19 cellular contexts compared by ENCODE assay signal in the genomic region with DNA sequence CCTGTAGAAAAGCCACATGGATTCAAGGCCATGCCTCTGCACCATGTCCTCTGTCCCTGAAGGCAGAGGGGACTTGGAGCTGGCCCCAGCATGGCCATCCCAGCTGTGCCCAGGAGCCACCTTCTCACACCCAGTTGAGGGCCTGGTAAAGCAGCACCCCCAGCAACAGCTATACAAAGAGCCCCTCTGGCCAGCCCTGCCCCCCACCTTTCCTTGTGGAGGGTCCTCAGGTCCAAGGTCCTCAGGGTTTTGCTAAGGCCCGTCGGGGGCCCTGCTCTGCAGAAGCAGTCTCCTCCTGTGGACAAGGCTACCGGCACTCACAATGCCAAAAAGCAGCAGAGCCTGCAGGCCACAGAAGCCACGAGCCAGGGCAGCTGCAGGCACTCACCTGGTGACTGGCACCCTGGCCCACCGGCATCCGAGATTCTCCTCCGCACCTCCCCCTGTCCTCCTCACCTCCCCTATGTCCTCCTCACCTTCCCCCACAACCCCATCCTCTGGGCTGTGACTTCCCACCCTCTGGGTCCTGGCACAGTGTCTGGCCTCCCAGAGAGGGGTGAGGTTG. TPM values are rescaled to one million over a fixed set of nuclear protein-coding genes. Genes with fewer than 3 reads are reported as not detected.
DNase-seq lines count a peak whose midpoint lies in the region; TF ChIP-seq lines count a peak whose summit lies in the region.
"Had no signal": no experiment of that assay in that cellular context is flagged by ENCODE, and none has a peak within 500 bp of the region (broad histone marks: within the 10 kb centered on the region; RNA-seq: fewer than 3 reads in every experiment).

No MANE protein-coding gene starts in this region.

- H3K4me1 Mint-ChIP-seq in HFFc6 (ENCODE audit: low read depth): peaks cover 33% of the 10 kb centered on the region
- H3K4me1 Mint-ChIP-seq in MCF 10A (ENCODE audit: insufficient read depth, unreplicated experiment): peaks cover 5% of the 10 kb centered on the region

- peak overlapping the region; percentile 5 to 92 (median 52); a peak in 16 of 22 replicates for H3K4me2 ChIP-seq in BLaER1 treated with 17β-estradiol and CSF1 and Interleukin-3, amounts not matched to agents 10 nM and 100 nM
- no peak overlapping the region for H3K4me2 ChIP-seq in osteoblast (ENCODE audit: insufficient read depth, low read length)

- H3K27me3 ChIP-seq in BLaER1 treated with 17β-estradiol and CSF1 and Interleukin-3, amounts not matched to agents 10 nM and 100 nM: no peaks in the 10 kb centered on the region
- H3K27me3 ChIP-seq in iPS-15b (ENCODE audit: control insufficient read depth, insufficient read depth, low read length): no peaks in the 10 kb centered on the region
- peaks cover 39% of the 10 kb centered on the region for H3K27me3 ChIP-seq in osteoblast (ENCODE audit: insufficient read depth, low read length)
- H3K27me3 ChIP-seq: Peyer's patch had no signal

- H3K27me3 Mint-ChIP-seq in HFFc6 (ENCODE audit: insufficient read depth): peaks cover 15% of the 10 kb centered on the region
- peaks cover 47% of the 10 kb centered on the region for H3K27me3 Mint-ChIP-seq in MCF 10A (ENCODE audit: insufficient read depth, unreplicated experiment)

- H3K36me3 ChIP-seq in BLaER1 treated with 17β-estradiol and CSF1 and Interleukin-3, amounts not matched to agents 10 nM and 100 nM: peaks cover 0 to 10% (median 0%) of the 10 kb centered on the region in 11 experiments; a peak in 1 of 22 replicates
- H3K36me3 ChIP-seq in iPS-15b (ENCODE audit: control insufficient read depth, insufficient read depth, low read length) (no peaks in the 10 kb centered on the region), osteoblast (ENCODE audit: insufficient read depth, low read length) (no peaks in the 10 kb centered on the region)
- H3K36me3 ChIP-seq: Peyer's patch had no signal

- H3K27ac Mint-ChIP-seq in HFFc6: peak overlapping the region; percentile 30; the same call in 1 of the 2 replicates
- H3K27ac Mint-ChIP-seq in MCF 10A (ENCODE audit: low read depth, unreplicated experiment): no peak overlapping the region
- H3K27ac Mint-ChIP-seq: activated naive CD8-positive, alpha-beta T cell treated with anti-CD3 and anti-CD28 coated beads, Interleukin-2, amount 10 ng/mL, durations not matched to agents 7 days and 5 days; activated T-helper 2 cell treated with anti-CD3 and anti-CD28 coated beads, Interferon-gamma antibody, Interleukin-2, Interleukin-4, amounts not matched to agents 10 μg/mL and 5 μg/mL and 100 μg/mL, durations not matched to agents 14 hours and 24 hours and 36 hours; T-helper 2 cell treated with Interferon-gamma antibody and Interleukin-4, amounts not matched to agents 5 μg/mL and 100 μg/mL, for 36 hours had no signal

- intact Hi-C loops in MCF 10A (cut with micrococcal nuclease): no loop called here

- TF ChIP-seq CTCF in HFFc6 (IDR thresholded peaks at IDR 0.05) (no peak), osteoblast (IDR thresholded peaks at IDR 0.05; ENCODE audit: extremely low read depth, low read depth, low read length) (no peak), MCF 10A (IDR thresholded peaks at IDR 0.05; ENCODE audit: unreplicated experiment) (no peak)

- H3K9me3 Mint-ChIP-seq in HFFc6 (no peaks in the 10 kb centered on the region), MCF 10A (ENCODE audit: unreplicated experiment) (no peaks in the 10 kb centered on the region)
- H3K9me3 Mint-ChIP-seq: activated naive CD8-positive, alpha-beta T cell treated with anti-CD3 and anti-CD28 coated beads, Interleukin-2, amount 10 ng/mL, durations not matched to agents 7 days and 5 days; activated T-helper 2 cell treated with anti-CD3 and anti-CD28 coated beads, Interferon-gamma antibody, Interleukin-2, Interleukin-4, amounts not matched to agents 10 μg/mL and 5 μg/mL and 100 μg/mL, durations not matched to agents 14 hours and 24 hours and 36 hours; T-helper 2 cell treated with Interferon-gamma antibody and Interleukin-4, amounts not matched to agents 5 μg/mL and 100 μg/mL, for 36 hours had no signal

- H3K4me3 Mint-ChIP-seq in HFFc6: no peak overlapping the region
- H3K4me3 Mint-ChIP-seq in MCF 10A (ENCODE audit: unreplicated experiment): no peak overlapping the region
- H3K4me3 Mint-ChIP-seq: activated naive CD8-positive, alpha-beta T cell treated with anti-CD3 and anti-CD28 coated beads, Interleukin-2, amount 10 ng/mL, durations not matched to agents 7 days and 5 days; T-helper 2 cell treated with Interferon-gamma antibody and Interleukin-4, amounts not matched to agents 5 μg/mL and 100 μg/mL, for 36 hours had no signal

- H3K27ac ChIP-seq in BLaER1 treated with 17β-estradiol and CSF1 and Interleukin-3, amounts not matched to agents 10 nM and 100 nM: peak overlapping the region in 2 of 11 experiments; percentile 0 to 14; a peak in 1 of 22 replicates
- no peak overlapping the region for H3K27ac ChIP-seq in osteoblast (ENCODE audit: low read depth, low read length)
- H3K27ac ChIP-seq: Peyer's patch, VCaP had no signal

- H3K9ac ChIP-seq in BLaER1 treated with 17β-estradiol and CSF1 and Interleukin-3, amounts not matched to agents 10 nM and 100 nM: peak overlapping the region in 1 of 11 experiments; percentile 11; a peak in 1 of 22 replicates
- peak overlapping the region; percentile 8 for H3K9ac ChIP-seq in iPS-15b (ENCODE audit: low read depth, low read length)

- no TSS peak for BruUV-seq in MCF 10A (replicated peaks; lab: Mats Ljungman, UMichigan)

- H3K4me1 ChIP-seq in BLaER1 treated with 17β-estradiol and CSF1 and Interleukin-3, amounts not matched to agents 10 nM and 100 nM: peaks cover 20 to 63% (median 28%) of the 10 kb centered on the region in 10 experiments; a peak in 19 of 20 replicates
- H3K4me1 ChIP-seq in iPS-15b (ENCODE audit: control insufficient read depth, insufficient read depth, low read length) (no peaks in the 10 kb centered on the region), osteoblast (ENCODE audit: insufficient read depth, low read length) (peaks cover 22% of the 10 kb centered on the region)
- H3K4me1 ChIP-seq: Peyer's patch had no signal

- no peaks in the 10 kb centered on the region for H3K79me2 ChIP-seq in osteoblast (ENCODE audit: insufficient read depth, low read length)

- H3K36me3 Mint-ChIP-seq in HFFc6 (ENCODE audit: low read depth) (no peaks in the 10 kb centered on the region), MCF 10A (ENCODE audit: insufficient read depth, unreplicated experiment) (peaks cover 7% of the 10 kb centered on the region)
- H3K36me3 Mint-ChIP-seq: activated naive CD8-positive, alpha-beta T cell treated with anti-CD3 and anti-CD28 coated beads, Interleukin-2, amount 10 ng/mL, durations not matched to agents 7 days and 5 days had no signal

- H3K9me3 ChIP-seq in BLaER1 treated with 17β-estradiol and CSF1 and Interleukin-3, amounts not matched to agents 10 nM and 100 nM (replicated peaks in 1 of 11): peaks cover 0 to 19% (median 0%) of the 10 kb centered on the region in 11 experiments; a peak in 10 of 22 replicates
- H3K9me3 ChIP-seq in iPS-15b (ENCODE audit: control insufficient read depth, insufficient read depth, low read length) (no peaks in the 10 kb centered on the region), osteoblast (ENCODE audit: low read depth, low read length) (no peaks in the 10 kb centered on the region)

- peaks cover 0 to 8% (median 0%) of the 10 kb centered on the region in 11 experiments; a peak in 2 of 22 replicates for H4K20me1 ChIP-seq in BLaER1 treated with 17β-estradiol and CSF1 and Interleukin-3, amounts not matched to agents 10 nM and 100 nM
- H4K20me1 ChIP-seq in osteoblast (ENCODE audit: insufficient read depth, low read length): peaks cover 9% of the 10 kb centered on the region

- peak overlapping the region in 1 of 10 experiments; percentile 4; a peak in 1 of 20 replicates for H3K4me3 ChIP-seq in BLaER1 treated with 17β-estradiol and CSF1 and Interleukin-3, amounts not matched to agents 10 nM and 100 nM
- H3K4me3 ChIP-seq in iPS-15b (ENCODE audit: low read depth, low read length) (no peak overlapping the region), osteoblast (ENCODE audit: insufficient read depth, low read length) (no peak overlapping the region)
- H3K4me3 ChIP-seq: Peyer's patch had no signal

- POLR2A ChIA-PET in MCF 10A (lab: Yijun Ruan, JAX): no interaction called here

- DNase-seq in HFFc6 (no peak), osteoblast (ENCODE audit: insufficient read length, low spot score, missing footprints) (peak; percentile 43), DMS 273 treated with DMSO at 0.1 percent for 48 hours (lab: John Stamatoyannopoulos, UW) (no peak), MCF 10A (ENCODE audit: unreplicated experiment) (no peak), NCI-H446 (lab: John Stamatoyannopoulos, UW) (no peak)
- DNase-seq in stimulated activated CD4-positive, alpha-beta T cell treated with anti-CD3 and anti-CD28 coated beads, Interleukin-4, amount 100 ng/mL, for 1 hour: no peak
- DNase-seq: activated CD8-positive, alpha-beta memory T cell treated with anti-CD3 and anti-CD28 coated beads, Interleukin-2, amount 50 U/mL, for 4 hours; activated naive CD8-positive, alpha-beta T cell treated with anti-CD3 and anti-CD28 coated beads, Interleukin-2, amount 10 ng/mL, durations not matched to agents 7 days and 5 days; DMS79; effector CD8-positive, alpha-beta T cell; foreskin melanocyte; NCI-H1105; NCI-H2029; Peyer's patch had no signal

- H2AFZ ChIP-seq in osteoblast (ENCODE audit: low read length): no peak overlapping the region

- CTCF ChIA-PET in MCF 10A (lab: Yijun Ruan, JAX): interaction anchor here (0.6 kb wide), 1 partner anchor 17 kb away, joined by 5 read pairs; no protein-coding TSS in a partner anchor

RNA-seq across cellular contexts. Expression of a gene that starts 39.9 kb away (rescaled TPM):
- total RNA-seq in HFFc6 (2021; fragmentation: NEBNext Ultra II Directional; extraction: Animal tissue kit (Norgen Biotek cat#: 25700)): 10 to 100 TPM; 37.5 to 53.5 (median 44.1) TPM
- total RNA-seq in osteoblast (11.6 and 15.6 TPM in 2 replicates), MCF 10A (2022) (17.1 and 22.6 TPM in 2 replicates)
